In genomic region chr22:16654336-16654735, GRCh38 we compare ENCODE assay signal across 1 cellular context.
DNase-seq lines count a peak whose midpoint lies in the region; ATAC-seq, FAIRE-seq and TF ChIP-seq lines count a peak whose summit lies in the region.
"Not testable (repeated sequence)": the region's sequence is repeated elsewhere in the genome, so short reads cannot be mapped to it uniquely, and the experiment has no call there.

No MANE protein-coding gene starts in this region.

- CTCF ChIA-PET in K562 (lab: Yijun Ruan, JAX; ENCODE audit: low intra/inter-chr PET ratio): not testable (repeated sequence)

- FAIRE-seq in K562 (lab: Jason Lieb, UNC): not testable (repeated sequence)

- H3K36me3 ChIP-seq in K562 (ENCODE audit: control insufficient read depth, insufficient read depth, low read length): peaks cover 30% of the 10 kb centered on the region

- not testable (repeated sequence) for BruUV-seq in K562 (replicated peaks; lab: Mats Ljungman, UMichigan)

- not testable (repeated sequence) for DNase-seq in K562 (ENCODE audit: extremely low read depth in 1 of 4, low spot score in 3 of 4)

- not testable (repeated sequence) for H3K4me1 ChIP-seq in K562 (replicated peaks in 1 of 2; ENCODE audit: control insufficient read depth in 2 of 2, insufficient read depth in 2 of 2, low read length in 2 of 2)

- H3K4me3 ChIP-seq in K562: not testable (repeated sequence)

- H3K9me3 ChIP-seq in K562 (replicated peaks; ENCODE audit: control insufficient read depth, insufficient read depth, low read depth, low read length): peaks cover 15% of the 10 kb centered on the region

- TF ChIP-seq POLR2A in K562 (conservative IDR thresholded peaks at IDR 0.05): 0 out of 2 replicates have a peak, but pooled peaks have one; percentile 48

- 32% methylated on average over 2 of the region's 2 CpGs for WGBS in K562 (ENCODE audit: insufficient coverage, low coverage, missing lambda C conversion rate)

- not testable (repeated sequence) for H3K4me2 ChIP-seq in K562 (ENCODE audit: insufficient read depth, low read length)

- H3K9ac ChIP-seq in K562 (ENCODE audit: insufficient read depth in 1 of 2, low read depth in 2 of 2, low read length in 2 of 2): not testable (repeated sequence)

- intact Hi-C loops in K562 (cut with micrococcal nuclease): not testable (repeated sequence)

- H2AFZ ChIP-seq in K562 (ENCODE audit: low read depth, low read length): not testable (repeated sequence)

- H3K9me1 ChIP-seq in K562 (ENCODE audit: control insufficient read depth, insufficient read depth, low read length): not testable (repeated sequence)

- POLR2A ChIA-PET in K562 (lab: Yijun Ruan, JAX): interaction anchor here (0.8 to 1.5 kb wide), 4 partner anchors 13 to 72 kb away, joined by 3 to 4 read pairs (median 3); no protein-coding TSS in a partner anchor

- not testable (repeated sequence) for TF ChIP-seq RAD21 in K562 (CRISPR knock-in tag; conservative IDR thresholded peaks at IDR 0.05 in 1 of 2, IDR thresholded peaks at IDR 0.05 in 1 of 2)

- not testable (repeated sequence) for H3K27ac ChIP-seq in K562 (ENCODE audit: extremely low read depth, low read depth, low read length)

- TF ChIP-seq EP300 in K562 (IDR thresholded peaks at IDR 0.05; ENCODE audit: low read length): not testable (repeated sequence)

- H4K20me1 ChIP-seq in K562 (replicated peaks; ENCODE audit: control insufficient read depth, insufficient read depth, low read length): not testable (repeated sequence)

- ATAC-seq in K562: not testable (repeated sequence)

- not testable (repeated sequence) for H3K79me2 ChIP-seq in K562 (ENCODE audit: control insufficient read depth, insufficient read depth, low read length)

- not testable (repeated sequence) for H3K27me3 ChIP-seq in K562 (ENCODE audit: control insufficient read depth in 2 of 2, insufficient read depth in 2 of 2, low read length in 2 of 2)

- in situ Hi-C loops in K562 (cut with MboI): not testable (repeated sequence)

- TF ChIP-seq CTCF in K562 (IDR thresholded peaks at IDR 0.05 in 2 of 3, conservative IDR thresholded peaks at IDR 0.05 in 1 of 3; ENCODE audit: insufficient read depth in 2 of 3, low read depth in 1 of 3, low read length in 3 of 3): not testable (repeated sequence)

TF ChIP-seq in K562, 482 proteins besides CTCF, POLR2A, EP300 and RAD21:
- TF ChIP-seq POLR2AphosphoS2 (IDR thresholded peaks at IDR 0.05; ENCODE audit: low read length): peak; percentile 85
- TF ChIP-seq, protein P1, sequence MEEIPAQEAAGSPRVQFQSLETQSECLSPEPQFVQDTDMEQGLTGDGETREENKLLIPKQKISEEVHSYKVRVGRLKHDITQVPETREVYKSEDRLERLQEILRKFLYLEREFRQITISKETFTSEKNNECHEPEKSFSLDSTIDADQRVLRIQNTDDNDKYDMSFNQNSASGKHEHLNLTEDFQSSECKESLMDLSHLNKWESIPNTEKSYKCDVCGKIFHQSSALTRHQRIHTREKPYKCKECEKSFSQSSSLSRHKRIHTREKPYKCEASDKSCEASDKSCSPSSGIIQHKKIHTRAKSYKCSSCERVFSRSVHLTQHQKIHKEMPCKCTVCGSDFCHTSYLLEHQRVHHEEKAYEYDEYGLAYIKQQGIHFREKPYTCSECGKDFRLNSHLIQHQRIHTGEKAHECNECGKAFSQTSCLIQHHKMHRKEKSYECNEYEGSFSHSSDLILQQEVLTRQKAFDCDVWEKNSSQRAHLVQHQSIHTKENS (CRISPR knock-in tag; IDR thresholded peaks at IDR 0.05): peak; percentile 84; the same call in 1 of the 2 replicates
- TF ChIP-seq ESRRB (CRISPR knock-in tag; IDR thresholded peaks at IDR 0.05; ENCODE audit: borderline replicate concordance): peak; percentile 83; the same call in 1 of the 2 replicates
- TF ChIP-seq POLR2G (IDR thresholded peaks at IDR 0.05; ENCODE audit: low read depth, low read length): 0 out of 2 replicates have a peak, but pooled peaks have one; percentile 41
- TF ChIP-seq HEY1 (CRISPR knock-in tag; IDR thresholded peaks at IDR 0.05; ENCODE audit: borderline replicate concordance): 0 out of 2 replicates have a peak, but pooled peaks have one; percentile 15
- TF ChIP-seq ZNF174 (CRISPR knock-in tag; IDR thresholded peaks at IDR 0.05): 0 out of 2 replicates have a peak, but pooled peaks have one; percentile 18
- peak; percentile 22 for TF ChIP-seq RBM22 (IDR thresholded peaks at IDR 0.05; ENCODE audit: low read depth, low read length, poor library complexity, severe bottlenecking)
TF ChIP-seq in K562: peak in this region for 7; not testable (repeated sequence) for 475.
